ENCODE assay signal across 16 cellular contexts in genomic region chr11:70500076-70500847, GRCh38.
"Had no signal": no experiment of that assay in that cellular context is flagged by ENCODE, and none has a peak within 500 bp of the region (broad histone marks: within the 10 kb centered on the region; RNA-seq: fewer than 3 reads in every experiment).

No MANE protein-coding gene starts in this region.

- H3K4me3 Mint-ChIP-seq: activated naive CD8-positive, alpha-beta T cell treated with anti-CD3 and anti-CD28 coated beads, Interleukin-2, amount 50 U/mL, for 24 hours; activated T-helper 17 cell treated with anti-CD3 and anti-CD28 coated beads, Interleukin-2, amount 50 U/mL, for 72 hours; nephron progenitor cell had no signal

- H3K9me3 Mint-ChIP-seq: activated naive CD8-positive, alpha-beta T cell treated with anti-CD3 and anti-CD28 coated beads, Interleukin-2, amount 50 U/mL, for 24 hours; activated T-helper 17 cell treated with anti-CD3 and anti-CD28 coated beads, Interleukin-2, amount 50 U/mL, for 72 hours; nephron progenitor cell had no signal

- ATAC-seq: activated CD4-positive, CD25-positive, alpha-beta regulatory T cell treated with anti-CD3 and anti-CD28 coated beads, Interleukin-2, amount 50 U/mL, for 24 hours; activated naive CD8-positive, alpha-beta T cell treated with anti-CD3 and anti-CD28 coated beads, Interleukin-2, amount 50 U/mL, for 24 hours; activated T-helper 17 cell treated with anti-CD3 and anti-CD28 coated beads, Interleukin-2, amount 50 U/mL, for 72 hours; gastroesophageal sphincter; SK-N-SH treated with all-trans-retinoic acid at 6 μM for 48 hours had no signal

- H3K27me3 ChIP-seq: ascending aorta, gastroesophageal sphincter, ovary, transverse colon had no signal

- H3K9me3 ChIP-seq: ascending aorta, gastroesophageal sphincter, ovary, transverse colon had no signal

- H3K27ac Mint-ChIP-seq: activated naive CD8-positive, alpha-beta T cell treated with anti-CD3 and anti-CD28 coated beads, Interleukin-2, amount 50 U/mL, for 24 hours; activated T-helper 17 cell treated with anti-CD3 and anti-CD28 coated beads, Interleukin-2, amount 50 U/mL, for 72 hours; nephron progenitor cell had no signal

- H3K4me3 ChIP-seq: ascending aorta, gastroesophageal sphincter, ovary, transverse colon had no signal

- H3K36me3 ChIP-seq: ascending aorta, gastroesophageal sphincter, ovary, transverse colon had no signal

- H3K27ac ChIP-seq: gastroesophageal sphincter, ovary, transverse colon had no signal

- H3K27me3 Mint-ChIP-seq: activated naive CD8-positive, alpha-beta T cell treated with anti-CD3 and anti-CD28 coated beads, Interleukin-2, amount 50 U/mL, for 24 hours; activated T-helper 17 cell treated with anti-CD3 and anti-CD28 coated beads, Interleukin-2, amount 50 U/mL, for 72 hours had no signal

- H3K4me1 ChIP-seq: gastroesophageal sphincter, transverse colon had no signal

- H3K4me1 Mint-ChIP-seq: activated naive CD8-positive, alpha-beta T cell treated with anti-CD3 and anti-CD28 coated beads, Interleukin-2, amount 50 U/mL, for 24 hours; activated T-helper 17 cell treated with anti-CD3 and anti-CD28 coated beads, Interleukin-2, amount 50 U/mL, for 72 hours had no signal

- DNase-seq: activated naive CD4-positive, alpha-beta T cell treated with Interleukin-2 at 50 U/mL for 16 hours; activated naive CD8-positive, alpha-beta T cell treated with anti-CD3 and anti-CD28 coated beads, Interleukin-2, amount 50 U/mL, for 24 hours; activated T-cell treated with anti-CD3 and anti-CD28 coated beads for 4 hours; nephron progenitor cell; stimulated activated CD4-positive, alpha-beta T cell treated with anti-CD3 and anti-CD28 coated beads, Interleukin-15, amount 100 ng/mL, for 24 hours; stimulated activated CD4-positive, alpha-beta T cell treated with anti-CD3 and anti-CD28 coated beads, Interleukin-4, amount 100 ng/mL, for 24 hours; stimulated activated naive CD4-positive, alpha-beta T cell treated with Interleukin-2 at 50 U/mL for 16 hours; T-helper 1 cell; T1000; transverse colon had no signal
